8 cellular contexts compared by ENCODE assay signal in genomic region chr1:223992456-223993246, GRCh38.
DNase-seq lines count a peak whose midpoint lies in the region; ATAC-seq lines count a peak whose summit lies in the region.
"Not testable (repeated sequence)": the region's sequence is repeated elsewhere in the genome, so short reads cannot be mapped to it uniquely, and the experiment has no call there.

No MANE protein-coding gene starts in this region.

- H3K27ac Mint-ChIP-seq in activated CD4-positive, alpha-beta T cell treated with anti-CD3 and anti-CD28 coated beads, Interleukin-2, amount 10 ng/mL, durations not matched to agents 24 days and 14 days = peak overlapping the region; percentile 97

- intact Hi-C loops in activated CD4-positive, alpha-beta T cell treated with anti-CD3 and anti-CD28 coated beads, Interleukin-2, amount 10 ng/mL, durations not matched to agents 24 days and 14 days (cut with micrococcal nuclease) = loop anchor here (2.0 to 10.0 kb wide), 6 partner anchors 146 to 442 kb away; partner anchors contain the start of genes CNIH4, NVL and WDR26

- ATAC-seq in GM19328 (IDR thresholded peaks at IDR 0.05; ENCODE audit: unreplicated experiment) (peak; percentile 99), HG03469 (IDR thresholded peaks at IDR 0.05; ENCODE audit: unreplicated experiment) (peak; percentile 100), left lobe of liver (peak; percentile 98)

- peak; percentile 91 to 97 for DNase-seq in NCI-H526 (lab: John Stamatoyannopoulos, UW)
- DNase-seq in activated CD4-positive, alpha-beta T cell treated with anti-CD3 and anti-CD28 coated beads, Interleukin-2, amount 10 ng/mL, durations not matched to agents 24 days and 14 days = peak; percentile 100
- peak; percentile 98 for DNase-seq in dedifferentiated amniotic fluid mesenchymal stem cell (ENCODE audit: extremely low spot score)
- DNase-seq in left lobe of liver (ENCODE audit: low spot score) = peak; percentile 100
- DNase-seq in stimulated activated CD4-positive, alpha-beta T cell treated with anti-CD3 and anti-CD28 coated beads, Interleukin-2, amount 100 ng/mL, for 24 hours = peak; percentile 100

- H3K36me3 Mint-ChIP-seq in activated CD4-positive, alpha-beta T cell treated with anti-CD3 and anti-CD28 coated beads, Interleukin-2, amount 10 ng/mL, durations not matched to agents 24 days and 14 days (ENCODE audit: low read depth) = not testable (repeated sequence)

- not testable (repeated sequence) for H3K27me3 ChIP-seq in BLaER1

- H3K4me2 ChIP-seq in BLaER1 = peak overlapping the region; percentile 78

- not testable (repeated sequence) for H3K4me1 Mint-ChIP-seq in activated CD4-positive, alpha-beta T cell treated with anti-CD3 and anti-CD28 coated beads, Interleukin-2, amount 10 ng/mL, durations not matched to agents 24 days and 14 days

- not testable (repeated sequence) for H3K9me3 Mint-ChIP-seq in activated CD4-positive, alpha-beta T cell treated with anti-CD3 and anti-CD28 coated beads, Interleukin-2, amount 10 ng/mL, durations not matched to agents 24 days and 14 days

- peak overlapping the region; percentile 94 for H3K4me3 Mint-ChIP-seq in activated CD4-positive, alpha-beta T cell treated with anti-CD3 and anti-CD28 coated beads, Interleukin-2, amount 10 ng/mL, durations not matched to agents 24 days and 14 days

- not testable (repeated sequence) for H4K20me1 ChIP-seq in BLaER1

- not testable (repeated sequence) for H3K9me3 ChIP-seq in BLaER1

- peak overlapping the region; percentile 67 for H3K27ac ChIP-seq in BLaER1

- not testable (repeated sequence) for H3K4me1 ChIP-seq in BLaER1

- H3K27me3 Mint-ChIP-seq in activated CD4-positive, alpha-beta T cell treated with anti-CD3 and anti-CD28 coated beads, Interleukin-2, amount 10 ng/mL, durations not matched to agents 24 days and 14 days = not testable (repeated sequence)

- H3K9ac ChIP-seq in BLaER1 = peak overlapping the region; percentile 82

- peak overlapping the region; percentile 75 for H3K4me3 ChIP-seq in BLaER1

- H3K36me3 ChIP-seq in BLaER1 = not testable (repeated sequence)

Comparison
In these comparisons a context has a peak if more than half of its experiments do, and no peak if none do; other contexts are left out.
1. Peak in every context shown above with its lines: DNase-seq, ATAC-seq, H3K4me3 ChIP-seq and H3K27ac ChIP-seq.